ENCODE assay signal across 8 cellular contexts in genomic region chr17:32877164-32877764, GRCh38. TPM values are rescaled to one million over a fixed set of nuclear protein-coding genes. Genes with fewer than 3 reads are reported as not detected.
DNase-seq lines count a peak whose midpoint lies in the region; ATAC-seq and TF ChIP-seq lines count a peak whose summit lies in the region.

No MANE protein-coding gene starts in this region.

- peak overlapping the region; percentile 86 for H3K4me3 Mint-ChIP-seq in natural killer cell treated with Interleukin-12 subunit alpha and Interleukin-12 subunit beta and Interleukin-15 and Interleukin-18, amount 100 ng/mL, for 72 hours
- peak overlapping the region; percentile 74 to 75 for H3K4me3 Mint-ChIP-seq in stimulated activated naive B cell treated with anti-CD40 and anti-IgM and Interleukin-4, amounts not matched to agents 10 μg/mL and 1 μg/mL and 100 μg/mL, for 72 hours

- peak overlapping the region; percentile 82 to 84 for H3K27ac Mint-ChIP-seq in natural killer cell treated with Interleukin-12 subunit alpha and Interleukin-12 subunit beta and Interleukin-15 and Interleukin-18, amount 100 ng/mL, for 72 hours
- peak overlapping the region; percentile 60 for H3K27ac Mint-ChIP-seq in stimulated activated naive B cell treated with anti-CD40 and anti-IgM and Interleukin-4, amounts not matched to agents 10 μg/mL and 1 μg/mL and 100 μg/mL, for 72 hours

- peaks cover 22% of the 10 kb centered on the region in 2 donors for H3K4me1 Mint-ChIP-seq in natural killer cell treated with Interleukin-12 subunit alpha and Interleukin-12 subunit beta and Interleukin-15 and Interleukin-18, amount 100 ng/mL, for 72 hours (ENCODE audit: low read depth in 2 of 2)
- H3K4me1 Mint-ChIP-seq in stimulated activated naive B cell treated with anti-CD40 and anti-IgM and Interleukin-4, amounts not matched to agents 10 μg/mL and 1 μg/mL and 100 μg/mL, for 72 hours, result peaks cover 7 to 23% of the 10 kb centered on the region in 2 donors

- in situ Hi-C loops in KBM-7 (cut with MboI; ENCODE audit: low pct_unique_long_range_greater_than_20kb, low sequenced_read_pairs), result no loop called here

- H3K4me3 ChIP-seq in fibroblast of pulmonary artery (replicated peaks; ENCODE audit: low read depth, low read length), result peak overlapping the region; percentile 57

- peaks cover 16 to 17% of the 10 kb centered on the region in 2 donors for H3K27me3 Mint-ChIP-seq in natural killer cell treated with Interleukin-12 subunit alpha and Interleukin-12 subunit beta and Interleukin-15 and Interleukin-18, amount 100 ng/mL, for 72 hours
- H3K27me3 Mint-ChIP-seq in stimulated activated naive B cell treated with anti-CD40 and anti-IgM and Interleukin-4, amounts not matched to agents 10 μg/mL and 1 μg/mL and 100 μg/mL, for 72 hours, result peaks cover 8% of the 10 kb centered on the region in 2 donors

- peak; percentile 64 for TF ChIP-seq CTCF in fibroblast of pulmonary artery (IDR thresholded peaks at IDR 0.05; ENCODE audit: low read length, missing control alignments)

- peak; percentile 86 for ATAC-seq in GM21723 (IDR thresholded peaks at IDR 0.05; ENCODE audit: unreplicated experiment)
- peak; percentile 99 for ATAC-seq in natural killer cell treated with Interleukin-12 subunit alpha and Interleukin-12 subunit beta and Interleukin-15 and Interleukin-18, amount 100 ng/mL, for 72 hours
- ATAC-seq in stimulated activated naive B cell treated with anti-CD40 and anti-IgM and Interleukin-4, amounts not matched to agents 10 μg/mL and 1 μg/mL and 100 μg/mL, for 72 hours (replicated peaks), result peak; percentile 97 to 98

- DNase-seq in DMS153 treated with DMSO at 0.1 percent for 48 hours (lab: John Stamatoyannopoulos, UW; ENCODE audit: unreplicated experiment) (peak; percentile 83), KBM-7 (peak; percentile 87), RPMI7951 (ENCODE audit: low read depth) (peak; percentile 85), fibroblast of pulmonary artery (ENCODE audit: low read depth) (peak; percentile 83)
- peak; percentile 82 to 91 for DNase-seq in activated T-helper 1 cell treated with anti-CD3 and anti-CD28 coated beads, Interleukin-2, amount 50 U/mL, for 16 hours (ENCODE audit: low read depth in 1 of 2, low spot score in 1 of 2)
- peak; percentile 96 for DNase-seq in natural killer cell treated with Interleukin-12 subunit alpha and Interleukin-12 subunit beta and Interleukin-15 and Interleukin-18, amount 100 ng/mL, for 72 hours (ENCODE audit: low spot score)
- DNase-seq in stimulated activated naive B cell treated with anti-CD40 and anti-IgM and Interleukin-4, amounts not matched to agents 10 μg/mL and 1 μg/mL and 100 μg/mL, for 72 hours, result peak; percentile 93

- no peaks in the 10 kb centered on the region for H3K9me3 Mint-ChIP-seq in natural killer cell treated with Interleukin-12 subunit alpha and Interleukin-12 subunit beta and Interleukin-15 and Interleukin-18, amount 100 ng/mL, for 72 hours
- H3K9me3 Mint-ChIP-seq in stimulated activated naive B cell treated with anti-CD40 and anti-IgM and Interleukin-4, amounts not matched to agents 10 μg/mL and 1 μg/mL and 100 μg/mL, for 72 hours, result no peaks in the 10 kb centered on the region

- no peaks in the 10 kb centered on the region for H3K36me3 Mint-ChIP-seq in natural killer cell treated with Interleukin-12 subunit alpha and Interleukin-12 subunit beta and Interleukin-15 and Interleukin-18, amount 100 ng/mL, for 72 hours
- H3K36me3 Mint-ChIP-seq in stimulated activated naive B cell treated with anti-CD40 and anti-IgM and Interleukin-4, amounts not matched to agents 10 μg/mL and 1 μg/mL and 100 μg/mL, for 72 hours, result peaks cover 3 to 5% of the 10 kb centered on the region in 2 donors

RNA-seq across cellular contexts. Expression of gene MYO1D, which starts 0.3 kb away (rescaled TPM):
- total RNA-seq in RPMI7951 (2014; rRNA removed; shearing (Covaris generic)), result 21.6 and 41.2 TPM in 2 replicates
- 10 to 100 TPM; 25.7 to 25.8 TPM for total RNA-seq in natural killer cell treated with Interleukin-12 subunit alpha and Interleukin-12 subunit beta and Interleukin-15 and Interleukin-18, amount 100 ng/mL, for 72 hours

RNA-seq across cellular contexts. Expression of gene TMEM98, which starts 50.7 kb away (rescaled TPM):
- 36.9 and 52.5 TPM in 2 replicates for total RNA-seq in RPMI7951 (2014; rRNA removed; shearing (Covaris generic))
- total RNA-seq in natural killer cell treated with Interleukin-12 subunit alpha and Interleukin-12 subunit beta and Interleukin-15 and Interleukin-18, amount 100 ng/mL, for 72 hours, result under 1 TPM; 0.59 to 0.76 TPM

Comparison
In these comparisons a context has a peak if more than half of its experiments do, and no peak if none do; other contexts are left out.
1. Peak in every context shown above with its lines: DNase-seq, ATAC-seq and H3K4me3 ChIP-seq.
2. RNA of gene TMEM98, which starts 50.7 kb away (total RNA-seq): 36.9 to 52.5 TPM in RPMI7951; 0.59 to 0.76 TPM in natural killer cell treated with Interleukin-12 subunit alpha and Interleukin-12 subunit beta and Interleukin-15 and Interleukin-18, amount 100 ng/mL, for 72 hours; every median in the first group is over 10 times any median in the second.